In genomic region chr7:33339074-33339805, GRCh38 we compare ENCODE assay signal across 2 cellular contexts.
TF ChIP-seq lines count a peak whose summit lies in the region.

No MANE protein-coding gene starts in this region.

TF ChIP-seq in endothelial cell of umbilical vein, 7 proteins besides CTCF, POLR2A, EP300 and RAD21 (continued from another document):
- no peak for TF ChIP-seq GATA2 (IDR thresholded peaks at IDR 0.05; ENCODE audit: insufficient read depth, insufficient read length, low read depth, low read length)

TF ChIP-seq in HepG2, 621 proteins besides CTCF, POLR2A, EP300 and RAD21 (continued from another document):
- TF ChIP-seq ZNF333 (CRISPR knock-in tag; IDR thresholded peaks at IDR 0.05; ENCODE audit: borderline replicate concordance) (no peak), BRF2 (CRISPR knock-in tag; IDR thresholded peaks at IDR 0.05) (no peak), ZNF709 (CRISPR knock-in tag; IDR thresholded peaks at IDR 0.05) (no peak), FIP1L1 (IDR thresholded peaks at IDR 0.05; ENCODE audit: borderline replicate concordance, insufficient read depth, low read depth, low read length) (no peak)
